ENCODE assay signal across 15 cellular contexts in genomic region chr18:45783097-45784075, GRCh38. TPM values are rescaled to one million over a fixed set of nuclear protein-coding genes. Genes with fewer than 3 reads are reported as not detected.
DNase-seq lines count a peak whose midpoint lies in the region; ATAC-seq, FAIRE-seq and TF ChIP-seq lines count a peak whose summit lies in the region.
"Had no signal": no experiment of that assay in that cellular context is flagged by ENCODE, and none has a peak within 500 bp of the region (broad histone marks: within the 10 kb centered on the region; RNA-seq: fewer than 3 reads in every experiment).

No MANE protein-coding gene starts in this region.

- H3K9ac ChIP-seq in fibroblast of lung (ENCODE audit: insufficient read depth, low read length), result no peak overlapping the region

- peak overlapping the region; percentile 13 for H3K27ac ChIP-seq in fibroblast of lung (ENCODE audit: insufficient read depth, low read length)
- H3K27ac ChIP-seq in naive thymus-derived CD4-positive, alpha-beta T cell (ENCODE audit: low read depth, low read length), result no peak overlapping the region
- H3K27ac ChIP-seq: suprapubic skin had no signal

- H2AFZ ChIP-seq in fibroblast of lung (ENCODE audit: low read length), result peak overlapping the region; percentile 1

- TF ChIP-seq POLR2A in H54 (IDR thresholded peaks at IDR 0.05; ENCODE audit: low read depth, low read length), result no peak

- H3K9me3 Mint-ChIP-seq in Calu3 (ENCODE audit: low read depth, unreplicated experiment), result no peaks in the 10 kb centered on the region
- H3K9me3 Mint-ChIP-seq in naive thymus-derived CD4-positive, alpha-beta T cell, result peaks cover 0 to 4% (median 0%) of the 10 kb centered on the region in 11 donors

- H3K27me3 Mint-ChIP-seq in Calu3 (ENCODE audit: unreplicated experiment), result no peaks in the 10 kb centered on the region
- H3K27me3 Mint-ChIP-seq in naive thymus-derived CD4-positive, alpha-beta T cell, result peaks cover 5 to 19% (median 17%) of the 10 kb centered on the region in 5 donors

- no TSS peak for BruUV-seq in Calu3 (replicated peaks; lab: Mats Ljungman, UMichigan)

- H3K36me3 Mint-ChIP-seq in Calu3 (ENCODE audit: insufficient read depth, unreplicated experiment), result no peaks in the 10 kb centered on the region
- H3K36me3 Mint-ChIP-seq in naive thymus-derived CD4-positive, alpha-beta T cell, result no peaks in the 10 kb centered on the region

- DNase-seq in Calu3 (no peak), RPMI7951 (ENCODE audit: low read depth) (peak; percentile 49), fibroblast of lung (ENCODE audit: low read depth in 2 of 2) (peak in 1 of 2 donors; percentile 88), omental fat pad (ENCODE audit: low spot score) (no peak), mesenteric fat pad (ENCODE audit: low spot score) (no peak), NCI-H146 treated with DMSO at 0.1 percent for 48 hours (lab: John Stamatoyannopoulos, UW; ENCODE audit: unreplicated experiment) (no peak), H54 (ENCODE audit: insufficient read length, low spot score) (no peak)
- no peak for DNase-seq in naive thymus-derived CD4-positive, alpha-beta T cell
- DNase-seq: activated CD4-positive, alpha-beta T cell treated with anti-CD3 and anti-CD28 coated beads, Interleukin-2, amount 50 U/mL, for 4 hours; activated effector memory CD4-positive, alpha-beta T cell treated with Interleukin-2 at 50 U/mL for 16 hours; naive B cell had no signal

- H4K20me1 ChIP-seq in fibroblast of lung (ENCODE audit: control insufficient read depth, extremely low read depth, insufficient read depth, low read length), result no peaks in the 10 kb centered on the region

- FAIRE-seq in H54 (lab: Jason Lieb, UNC), result no peak

- no peaks in the 10 kb centered on the region for H3K36me3 ChIP-seq in fibroblast of lung (ENCODE audit: control insufficient read depth, insufficient read depth, low read length)
- no peaks in the 10 kb centered on the region for H3K36me3 ChIP-seq in naive thymus-derived CD4-positive, alpha-beta T cell (ENCODE audit: control insufficient read depth in 2 of 3, insufficient read depth in 3 of 3, low read length in 3 of 3)
- H3K36me3 ChIP-seq: suprapubic skin had no signal

- peak overlapping the region; percentile 33 for H3K27ac Mint-ChIP-seq in Calu3 (ENCODE audit: unreplicated experiment)
- H3K27ac Mint-ChIP-seq in naive thymus-derived CD4-positive, alpha-beta T cell, result no peak overlapping the region
- H3K27ac Mint-ChIP-seq: naive B cell had no signal

- no peaks in the 10 kb centered on the region for H3K79me2 ChIP-seq in fibroblast of lung (ENCODE audit: control insufficient read depth, insufficient read depth, low read length)

- H3K4me1 ChIP-seq in fibroblast of lung (ENCODE audit: control insufficient read depth, extremely low read depth, insufficient read depth, low read length), result peaks cover 13% of the 10 kb centered on the region
- H3K4me1 ChIP-seq in naive thymus-derived CD4-positive, alpha-beta T cell (ENCODE audit: control insufficient read depth in 2 of 2, insufficient read depth in 2 of 2, low read length in 2 of 2), result no peaks in the 10 kb centered on the region
- H3K4me1 ChIP-seq: suprapubic skin had no signal

- POLR2A ChIA-PET in naive thymus-derived CD4-positive, alpha-beta T cell (lab: Charles Lee), result no interaction called here

- peaks cover 9% of the 10 kb centered on the region for H3K4me1 Mint-ChIP-seq in Calu3 (ENCODE audit: low read depth, unreplicated experiment)
- peaks cover 0 to 10% (median 3%) of the 10 kb centered on the region in 7 donors for H3K4me1 Mint-ChIP-seq in naive thymus-derived CD4-positive, alpha-beta T cell
- H3K4me1 Mint-ChIP-seq: naive B cell had no signal

- TF ChIP-seq CTCF in Calu3 (IDR thresholded peaks at IDR 0.05; ENCODE audit: unreplicated experiment) (no peak), fibroblast of lung (conservative IDR thresholded peaks at IDR 0.05 in 1 of 2, IDR thresholded peaks at IDR 0.05 in 1 of 2; ENCODE audit: low read depth in 1 of 2, low read length in 2 of 2) (no peak), omental fat pad (IDR thresholded peaks at IDR 0.05) (no peak)

- no peaks in the 10 kb centered on the region for H3K27me3 ChIP-seq in fibroblast of lung (ENCODE audit: control insufficient read depth, insufficient read depth, low read length)
- H3K27me3 ChIP-seq in naive thymus-derived CD4-positive, alpha-beta T cell (ENCODE audit: control insufficient read depth in 2 of 2, insufficient read depth in 2 of 2, low read length in 2 of 2), result no peaks in the 10 kb centered on the region
- H3K27me3 ChIP-seq: suprapubic skin had no signal

- peak overlapping the region; percentile 40 for H3K4me2 ChIP-seq in fibroblast of lung (ENCODE audit: extremely low read depth, insufficient read depth, low read length)

- intact Hi-C loops in Calu3 (cut with micrococcal nuclease; ENCODE audit: unreplicated experiment), result no loop called here
- intact Hi-C loops in naive thymus-derived CD4-positive, alpha-beta T cell (cut with micrococcal nuclease), result no loop called here

- CTCF ChIA-PET in Calu3 (lab: Charles Lee), result no interaction called here
- CTCF ChIA-PET in naive thymus-derived CD4-positive, alpha-beta T cell (lab: Charles Lee), result no interaction called here

- no peak overlapping the region for H3K4me3 Mint-ChIP-seq in Calu3 (ENCODE audit: low read depth, unreplicated experiment)
- H3K4me3 Mint-ChIP-seq in naive thymus-derived CD4-positive, alpha-beta T cell, result no peak overlapping the region
- H3K4me3 Mint-ChIP-seq: naive B cell had no signal

- no peak overlapping the region for H3K4me3 ChIP-seq in fibroblast of lung (replicated peaks in 1 of 4; ENCODE audit: control extremely low read depth in 1 of 4, insufficient read depth in 1 of 4, low read depth in 3 of 4, low read length in 4 of 4)
- no peak overlapping the region for H3K4me3 ChIP-seq in naive thymus-derived CD4-positive, alpha-beta T cell (ENCODE audit: low read length)
- H3K4me3 ChIP-seq: suprapubic skin had no signal

- ATAC-seq in omental fat pad (ENCODE audit: low FRiP score), result peak; percentile 32
- no peak for ATAC-seq in naive thymus-derived CD4-positive, alpha-beta T cell

- H3K9me3 ChIP-seq in fibroblast of lung (ENCODE audit: control insufficient read depth, insufficient read depth, low read depth, low read length), result no peaks in the 10 kb centered on the region
- H3K9me3 ChIP-seq in naive thymus-derived CD4-positive, alpha-beta T cell (ENCODE audit: control insufficient read depth in 2 of 3, low read length in 3 of 3), result no peaks in the 10 kb centered on the region
- H3K9me3 ChIP-seq: suprapubic skin had no signal

RNA-seq across cellular contexts. Expression of gene SIGLEC15, which starts 42.1 kb away (rescaled TPM):
- total RNA-seq in Calu3 (2022) (0.28 and 0.83 TPM in 2 replicates), fibroblast of lung (0.51 and 1.5 TPM in 2 replicates), omental fat pad (1 to 10 TPM in 1 of 4 donors, under 1 TPM in 2, not detected in 1; 0.25 to 2.5 (median 0.46) TPM), mesenteric fat pad (0.32 TPM)
- total RNA-seq in RPMI7951 (2014; rRNA removed; shearing (Covaris generic)), result 49.3 and 65.7 TPM in 2 replicates
- polyA plus RNA-seq in fibroblast of lung, result 0.19 and 0.99 TPM in 2 replicates
- polyA plus RNA-seq in fibroblast of lung (2012), result 0.24 and 1.2 TPM in 2 replicates
- 0.52 TPM in 1 of 2 replicates, not detected in the other for polyA minus RNA-seq in fibroblast of lung (ENCODE audit: low replicate concordance)
- 1 to 10 TPM in 1 of 5 experiments, not detected in 4; 1.3 TPM for total RNA-seq in naive thymus-derived CD4-positive, alpha-beta T cell
- under 1 TPM in 1 of 2 donors, not detected in 1; 0.13 TPM for polyA plus RNA-seq in naive thymus-derived CD4-positive, alpha-beta T cell
- total RNA-seq: cardiac septum; skeletal muscle tissue; T-helper 1 cell treated with Interleukin-12 subunit alpha and Interleukin-12 subunit beta and Interleukin-4 antibody, amounts not matched to agents 30 ng/mL and 1 ng/mL, for 36 hours had no signal

RNA-seq across cellular contexts. Expression of gene SLC14A1, which starts 59.4 kb away (rescaled TPM):
- not detected in 2 replicates for total RNA-seq in Calu3 (2022)
- 28.6 and 43.4 TPM in 2 replicates for total RNA-seq in RPMI7951 (2014; rRNA removed; shearing (Covaris generic))
- 2.3 and 31.0 TPM in 2 replicates for total RNA-seq in fibroblast of lung
- polyA plus RNA-seq in fibroblast of lung, result 8.0 and 56.5 TPM in 2 replicates
- polyA plus RNA-seq in fibroblast of lung (2012), result 4.2 and 39.4 TPM in 2 replicates
- polyA minus RNA-seq in fibroblast of lung (ENCODE audit: low replicate concordance), result 27.4 and 100 TPM in 2 replicates
- 10 to 100 TPM in 2 of 4 donors, 1 to 10 TPM in 2; 1.2 to 15.1 (median 8.2) TPM for total RNA-seq in omental fat pad
- total RNA-seq in naive thymus-derived CD4-positive, alpha-beta T cell, result 10 to 100 TPM in 1 of 5 experiments, 1 to 10 TPM in 3, under 1 TPM in 1; 0.97 to 12.9 (median 3.3) TPM
- 1 to 10 TPM; 1.4 to 2.2 TPM for polyA plus RNA-seq in naive thymus-derived CD4-positive, alpha-beta T cell
- total RNA-seq in mesenteric fat pad, result 1.2 TPM

Comparison
In these comparisons a context has a peak if more than half of its experiments do, and no peak if none do; other contexts are left out.
1. RNA of gene SIGLEC15, which starts 42.1 kb away (total RNA-seq): 49.3 to 65.7 TPM in RPMI7951; 0.51 to 1.5 TPM in fibroblast of lung, 0.25 to 2.5 TPM in omental fat pad, 0.32 TPM in mesenteric fat pad (single experiment), 0.28 to 0.83 TPM in Calu3 and 1.3 TPM in naive thymus-derived CD4-positive, alpha-beta T cell; every median in the first group is over 10 times any median in the second.